ENCODE assay signal across 14 cellular contexts in the genomic region with DNA sequence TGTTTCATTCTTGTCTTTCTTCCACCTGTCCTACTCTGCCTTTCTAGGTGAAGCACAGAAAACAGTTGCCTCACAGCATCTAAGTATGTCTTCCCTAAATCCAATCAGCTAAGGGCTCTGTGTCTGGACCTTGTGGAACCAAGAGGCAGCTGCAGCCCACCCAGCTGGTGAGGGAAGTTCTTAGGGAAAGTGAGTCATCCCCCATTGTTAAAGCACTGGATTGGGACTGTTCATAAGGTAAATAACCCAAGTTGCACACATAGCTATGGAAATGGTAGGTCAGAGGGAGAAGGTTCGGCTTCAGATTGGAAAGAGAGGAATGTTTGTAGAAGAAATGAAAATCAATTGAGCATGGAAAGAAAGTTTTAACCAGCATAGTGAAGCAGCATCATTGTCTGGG. TPM values are rescaled to one million over a fixed set of nuclear protein-coding genes. Genes with fewer than 3 reads are reported as not detected.
"Had no signal": no experiment of that assay in that cellular context is flagged by ENCODE, and none has a peak within 500 bp of the region (broad histone marks: within the 10 kb centered on the region; RNA-seq: fewer than 3 reads in every experiment).

No MANE protein-coding gene starts in this region.

- H3K9me3 Mint-ChIP-seq: dendritic cell treated with granulocyte-macrophage colony-stimulating factor and Interleukin-4, amounts not matched to agents 40 ng/mL and 50 ng/mL, for 4 days had no signal

- H3K4me3 ChIP-seq: hepatocyte, mucosa of descending colon, right atrium auricular region, smooth muscle cell had no signal

- H3K27me3 ChIP-seq: right atrium auricular region had no signal

- H3K36me3 ChIP-seq: right atrium auricular region had no signal

- H3K79me2 ChIP-seq: hepatocyte had no signal

- ATAC-seq: mucosa of descending colon; naive thymus-derived CD8-positive, alpha-beta T cell had no signal

- DNase-seq: erythroblast; foreskin melanocyte; head of caudate nucleus; mucosa of descending colon; naive thymus-derived CD8-positive, alpha-beta T cell; posterior cingulate gyrus; stimulated activated CD4-positive, alpha-beta T cell treated with anti-CD3 and anti-CD28 coated beads, Interleukin-2, amount 100 ng/mL, for 48 hours; stimulated activated naive CD4-positive, alpha-beta T cell treated with Interleukin-2 at 50 U/mL for 16 hours; trophoblast cell had no signal

- H3K36me3 Mint-ChIP-seq: naive thymus-derived CD8-positive, alpha-beta T cell had no signal

- H3K4me2 ChIP-seq: hepatocyte, smooth muscle cell had no signal

- H3K27ac Mint-ChIP-seq: dendritic cell treated with granulocyte-macrophage colony-stimulating factor and Interleukin-4, amounts not matched to agents 40 ng/mL and 50 ng/mL, for 4 days; naive thymus-derived CD8-positive, alpha-beta T cell had no signal

- H3K27ac ChIP-seq: hepatocyte, right atrium auricular region had no signal

- H3K4me1 ChIP-seq: right atrium auricular region had no signal

- H2AFZ ChIP-seq: hepatocyte had no signal

- H3K4me1 Mint-ChIP-seq: naive thymus-derived CD8-positive, alpha-beta T cell had no signal

- H3K9me3 ChIP-seq: mucosa of descending colon, right atrium auricular region had no signal

- H3K4me3 Mint-ChIP-seq: dendritic cell treated with granulocyte-macrophage colony-stimulating factor and Interleukin-4, amounts not matched to agents 40 ng/mL and 50 ng/mL, for 4 days; naive thymus-derived CD8-positive, alpha-beta T cell; neural crest cell had no signal

RNA-seq across cellular contexts. Expression of a gene that starts 18.0 kb away (rescaled TPM):
- total RNA-seq: naive thymus-derived CD8-positive, alpha-beta T cell had no signal
- polyA plus RNA-seq: naive thymus-derived CD8-positive, alpha-beta T cell had no signal
